In the genomic region with DNA sequence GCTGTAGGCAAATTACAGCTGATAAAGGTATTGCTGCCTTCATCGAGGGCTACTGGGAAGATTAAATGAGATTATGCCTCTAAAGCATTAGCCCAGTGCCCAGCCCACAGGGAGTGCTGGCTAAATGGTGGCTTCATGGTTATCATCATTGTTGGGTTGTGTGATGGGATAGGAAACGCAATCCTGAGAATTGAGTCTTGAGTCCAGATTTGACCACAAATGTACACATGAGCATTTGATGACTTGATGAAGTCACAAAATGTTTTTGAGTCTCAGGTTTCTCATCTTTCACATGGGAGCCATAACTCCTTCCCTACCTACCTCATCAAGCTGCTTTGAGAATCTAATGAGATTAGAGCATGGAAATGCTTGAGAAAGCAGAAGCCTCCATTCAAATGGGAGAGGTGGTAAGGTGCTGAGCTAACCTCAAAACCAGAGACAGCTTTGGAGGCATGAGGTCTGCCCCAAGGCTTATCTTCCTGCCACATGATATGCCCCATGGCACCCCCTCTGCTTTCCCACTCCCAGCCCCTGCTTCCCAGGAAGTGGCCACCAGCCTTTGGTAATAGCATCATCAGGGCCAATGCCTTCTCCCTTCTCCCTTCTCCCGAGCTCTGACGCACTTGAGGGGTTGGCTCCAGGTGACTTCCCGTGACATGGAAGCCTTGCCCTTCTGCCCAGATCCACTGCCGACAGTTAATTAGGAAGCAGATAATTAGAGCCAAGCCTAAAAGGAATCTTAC, we compare ENCODE assay signal across 20 cellular contexts.
DNase-seq lines count a peak whose midpoint lies in the region; ATAC-seq, FAIRE-seq and TF ChIP-seq lines count a peak whose summit lies in the region.
"Had no signal": no experiment of that assay in that cellular context is flagged by ENCODE, and none has a peak within 500 bp of the region (broad histone marks: within the 10 kb centered on the region; RNA-seq: fewer than 3 reads in every experiment).

No MANE protein-coding gene starts in this region.

- H3K36me3 ChIP-seq in esophagus squamous epithelium, result peaks cover 0 to 32% (median 0%) of the 10 kb centered on the region in 3 donors
- H3K36me3 ChIP-seq: HAP-1 had no signal

- no peak overlapping the region for H3K4me3 ChIP-seq in esophagus squamous epithelium
- H3K4me3 ChIP-seq: GM23338, HAP-1, MG63 had no signal

- DNase-seq in GM13976 (ENCODE audit: low spot score) (peak; percentile 3), HTR-8/SVneo (ENCODE audit: insufficient read length, low spot score) (no peak), T-helper 17 cell (no peak), iris pigment epithelial cell (ENCODE audit: low read depth) (peak; percentile 57), esophagus squamous epithelium (lab: John Stamatoyannopoulos, UW) (no peak)
- no peak for DNase-seq in activated naive CD4-positive, alpha-beta T cell treated with anti-CD3 and anti-CD28 coated beads, Interleukin-2, amount 10 ng/mL, durations not matched to agents 7 days and 5 days
- DNase-seq: CD4-positive, CD25-positive, alpha-beta regulatory T cell; DMS79; Kasumi-1; MG63; NCI-H1417; NCI-H1694 treated with DMSO at 0.1 percent for 48 hours; NCI-H2081 treated with DMSO at 0.1 percent for 48 hours; NCI-H2171 treated with DMSO at 0.1 percent for 48 hours; NCI-H524 treated with DMSO at 0.1 percent for 48 hours; Right ventricle myocardium superior had no signal

- H3K36me3 Mint-ChIP-seq in T-helper 17 cell (ENCODE audit: low read depth), result peaks cover 3% of the 10 kb centered on the region
- H3K36me3 Mint-ChIP-seq in activated naive CD4-positive, alpha-beta T cell treated with anti-CD3 and anti-CD28 coated beads, Interleukin-2, amount 10 ng/mL, durations not matched to agents 7 days and 5 days, result no peaks in the 10 kb centered on the region

- no peak overlapping the region for H3K27ac ChIP-seq in esophagus squamous epithelium
- H3K27ac ChIP-seq: HL-60 had no signal

- H3K4me1 ChIP-seq in esophagus squamous epithelium, result peaks cover 10 to 22% (median 13%) of the 10 kb centered on the region in 3 donors
- H3K4me1 ChIP-seq: HAP-1 had no signal

- peak; percentile 72 for FAIRE-seq in HTR-8/SVneo (lab: Jason Lieb, UNC)

- H3K4me1 Mint-ChIP-seq in T-helper 17 cell, result peaks cover 8% of the 10 kb centered on the region
- H3K4me1 Mint-ChIP-seq in activated naive CD4-positive, alpha-beta T cell treated with anti-CD3 and anti-CD28 coated beads, Interleukin-2, amount 10 ng/mL, durations not matched to agents 7 days and 5 days, result peaks cover 7% of the 10 kb centered on the region

- TF ChIP-seq CTCF in GM13976 (IDR thresholded peaks at IDR 0.05; ENCODE audit: borderline replicate concordance, control extremely low read depth, extremely low read depth, insufficient read depth, missing control alignments) (no peak), esophagus squamous epithelium (IDR thresholded peaks at IDR 0.05) (no peak)

- TF ChIP-seq POLR2A in esophagus squamous epithelium (IDR thresholded peaks at IDR 0.05), result no peak

- intact Hi-C loops in esophagus squamous epithelium (cut with DNase I), result no loop called here

- CTCF ChIA-PET in activated naive CD4-positive, alpha-beta T cell treated with anti-CD3 and anti-CD28 coated beads, Interleukin-2, amount 10 ng/mL, durations not matched to agents 7 days and 5 days (lab: Charles Lee), result no interaction called here

- WGBS in esophagus squamous epithelium, 2 donors, result 85 to 97% methylated on average over 2 to 4 of the region's 6 CpGs

- no peaks in the 10 kb centered on the region for H3K9me3 Mint-ChIP-seq in activated naive CD4-positive, alpha-beta T cell treated with anti-CD3 and anti-CD28 coated beads, Interleukin-2, amount 10 ng/mL, durations not matched to agents 7 days and 5 days
- H3K9me3 Mint-ChIP-seq: CD4-positive, CD25-positive, alpha-beta regulatory T cell; GM23338 had no signal

- H3K27me3 ChIP-seq in esophagus squamous epithelium, result no peaks in the 10 kb centered on the region
- H3K27me3 ChIP-seq: MG63 had no signal

- ATAC-seq in T-helper 17 cell (no peak), GM18868 (IDR thresholded peaks at IDR 0.05; ENCODE audit: unreplicated experiment) (no peak)
- ATAC-seq: GM23338 had no signal

- in situ Hi-C loops in GM13976 (cut with MboI; ENCODE audit: low sequenced_read_pairs, unreplicated experiment), result no loop called here

- H3K27ac Mint-ChIP-seq in T-helper 17 cell, result peak overlapping the region; percentile 24
- no peak overlapping the region for H3K27ac Mint-ChIP-seq in activated naive CD4-positive, alpha-beta T cell treated with anti-CD3 and anti-CD28 coated beads, Interleukin-2, amount 10 ng/mL, durations not matched to agents 7 days and 5 days
- H3K27ac Mint-ChIP-seq: GM23338 had no signal

- H3K4me3 Mint-ChIP-seq in T-helper 17 cell, result no peak overlapping the region
- no peak overlapping the region for H3K4me3 Mint-ChIP-seq in activated naive CD4-positive, alpha-beta T cell treated with anti-CD3 and anti-CD28 coated beads, Interleukin-2, amount 10 ng/mL, durations not matched to agents 7 days and 5 days
- H3K4me3 Mint-ChIP-seq: CD4-positive, CD25-positive, alpha-beta regulatory T cell; GM23338 had no signal

- H3K27me3 Mint-ChIP-seq in T-helper 17 cell, result no peaks in the 10 kb centered on the region
- H3K27me3 Mint-ChIP-seq in activated naive CD4-positive, alpha-beta T cell treated with anti-CD3 and anti-CD28 coated beads, Interleukin-2, amount 10 ng/mL, durations not matched to agents 7 days and 5 days, result no peaks in the 10 kb centered on the region

- H3K9me3 ChIP-seq in T-helper 17 cell (ENCODE audit: control insufficient read depth, low read length, poor library complexity, severe bottlenecking), result no peaks in the 10 kb centered on the region
- no peaks in the 10 kb centered on the region for H3K9me3 ChIP-seq in esophagus squamous epithelium
- H3K9me3 ChIP-seq: HAP-1, MG63 had no signal

Comparison
In these comparisons a context has a peak if more than half of its experiments do, and no peak if none do; other contexts are left out.
1. DNase-seq: peak in GM13976 (single experiment) and iris pigment epithelial cell (single experiment); none in HTR-8/SVneo (single experiment), T-helper 17 cell (0 of 3), activated naive CD4-positive, alpha-beta T cell treated with anti-CD3 and anti-CD28 coated beads, Interleukin-2, amount 10 ng/mL, durations not matched to agents 7 days and 5 days (single experiment) and esophagus squamous epithelium (single experiment).